ENCODE assay signal across 8 cellular contexts in the genomic region with DNA sequence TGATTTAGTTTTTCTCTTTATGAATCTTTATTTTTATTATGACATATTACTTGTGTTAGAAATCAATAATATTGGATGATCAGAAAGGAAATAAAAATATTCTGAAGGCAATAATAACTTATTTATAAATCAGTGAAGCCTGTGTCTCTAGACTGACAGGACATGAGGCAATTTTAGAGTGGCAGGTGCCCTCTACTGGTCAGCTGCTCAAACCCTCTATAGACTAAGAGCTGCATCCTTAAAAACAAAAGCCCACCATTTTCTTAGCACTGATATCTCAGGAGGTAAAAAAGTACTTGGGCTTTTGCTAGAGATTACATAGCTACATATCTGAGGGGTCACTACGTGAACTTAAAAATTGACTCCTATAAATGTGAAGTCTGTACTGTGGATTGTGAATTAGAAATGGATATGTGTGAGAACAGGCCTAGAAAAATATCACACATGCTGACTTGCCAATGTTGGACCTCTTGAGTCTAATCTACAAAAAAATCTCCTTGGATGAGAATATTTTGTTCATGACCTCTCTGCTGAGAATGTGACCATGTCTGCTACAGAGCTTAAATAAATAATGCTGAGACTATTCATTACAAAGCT.
DNase-seq lines count a peak whose midpoint lies in the region; ATAC-seq lines count a peak whose summit lies in the region.

No MANE protein-coding gene starts in this region.

- H3K4me3 Mint-ChIP-seq in naive thymus-derived CD8-positive, alpha-beta T cell = no peak overlapping the region

- H3K27ac Mint-ChIP-seq in naive thymus-derived CD8-positive, alpha-beta T cell = no peak overlapping the region

- no peak overlapping the region for H3K27ac ChIP-seq in caudate nucleus (ENCODE audit: low read depth, low read length)

- peak; percentile 5 for DNase-seq in NK-92 treated with Interleukin-12 subunit alpha and Interleukin-12 subunit beta, amount 100 ng/mL, for 24 hours (lab: John Stamatoyannopoulos, UW)
- no peak for DNase-seq in NK-92 (lab: John Stamatoyannopoulos, UW; ENCODE audit: unreplicated experiment)
- DNase-seq in NCI-H446 treated with DMSO at 0.1 percent for 48 hours (lab: John Stamatoyannopoulos, UW) = peak; percentile 49
- peak in 31 of 61 donors; percentile 0 to 48 (median 6) for DNase-seq in caudate nucleus (lab: John Stamatoyannopoulos, UW)
- DNase-seq in left lobe of liver (ENCODE audit: low spot score) = no peak
- DNase-seq in naive thymus-derived CD8-positive, alpha-beta T cell = no peak
- no peak for DNase-seq in central memory CD4-positive, alpha-beta T cell

- ATAC-seq in left lobe of liver (peak; percentile 80), GM18520 (IDR thresholded peaks at IDR 0.05; ENCODE audit: unreplicated experiment) (no peak)
- no peak for ATAC-seq in naive thymus-derived CD8-positive, alpha-beta T cell

- no peaks in the 10 kb centered on the region for H3K4me1 Mint-ChIP-seq in naive thymus-derived CD8-positive, alpha-beta T cell

- no peaks in the 10 kb centered on the region for H3K36me3 Mint-ChIP-seq in naive thymus-derived CD8-positive, alpha-beta T cell

- peaks cover 0 to 2% (median 0%) of the 10 kb centered on the region in 9 donors for H3K9me3 Mint-ChIP-seq in naive thymus-derived CD8-positive, alpha-beta T cell

- POLR2A ChIA-PET in naive thymus-derived CD8-positive, alpha-beta T cell (lab: Charles Lee) = no interaction called here

- no peaks in the 10 kb centered on the region for H3K27me3 Mint-ChIP-seq in naive thymus-derived CD8-positive, alpha-beta T cell

Comparison
In these comparisons a context has a peak if more than half of its experiments do, and no peak if none do; other contexts are left out.
1. DNase-seq: peak in NK-92 treated with Interleukin-12 subunit alpha and Interleukin-12 subunit beta, amount 100 ng/mL, for 24 hours (single experiment), NCI-H446 treated with DMSO at 0.1 percent for 48 hours (single experiment) and caudate nucleus (31 of 61); none in NK-92 (single experiment), left lobe of liver (single experiment), naive thymus-derived CD8-positive, alpha-beta T cell (0 of 10) and central memory CD4-positive, alpha-beta T cell (single experiment).